1 cellular context compared by ENCODE assay signal in the genomic region with DNA sequence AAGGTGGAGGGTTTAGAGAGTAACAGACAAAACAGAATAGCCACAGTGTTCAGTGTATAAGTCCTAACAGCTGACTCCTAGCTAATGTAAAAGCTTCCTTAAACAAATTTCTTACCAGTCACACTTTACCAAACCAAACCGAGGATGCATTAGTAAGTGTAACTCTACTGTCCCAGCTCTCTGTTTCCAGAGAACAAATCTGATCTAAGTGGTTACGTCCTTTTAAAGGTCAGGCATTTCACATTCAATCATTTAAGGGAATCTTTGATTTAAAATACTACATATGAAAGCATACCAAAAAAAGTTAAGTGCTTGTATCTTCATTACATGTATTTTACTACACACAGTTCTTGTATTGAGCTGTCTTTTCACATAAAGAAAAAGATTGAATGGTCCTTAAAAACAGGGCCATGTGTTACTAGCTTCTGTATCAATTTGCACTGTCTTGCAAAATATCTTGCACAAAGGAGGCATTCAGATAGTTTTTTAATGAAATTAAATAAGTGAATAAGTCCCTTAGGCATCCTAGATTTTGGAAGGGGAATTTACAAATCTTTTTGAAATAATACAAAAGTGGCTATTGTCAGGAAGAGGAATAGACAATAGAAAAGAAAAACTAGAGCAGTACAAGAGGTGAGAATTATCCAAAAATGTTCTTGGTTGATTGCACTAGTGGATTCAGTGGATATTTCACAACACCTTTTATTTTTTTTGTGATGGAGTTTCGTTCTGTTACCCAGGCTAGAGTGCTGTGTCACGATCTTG.
TF ChIP-seq lines count a peak whose summit lies in the region.

No MANE protein-coding gene starts in this region.

TF ChIP-seq in GM12878, 131 proteins besides CTCF, POLR2A, EP300 and RAD21:
- TF ChIP-seq CBX3 (IDR thresholded peaks at IDR 0.05; ENCODE audit: borderline replicate concordance, low read depth) = no peak
- no peak for TF ChIP-seq ZNF207 (IDR thresholded peaks at IDR 0.05; ENCODE audit: borderline replicate concordance)
- TF ChIP-seq RELA (IDR thresholded peaks at IDR 0.05; ENCODE audit: borderline replicate concordance, partially characterized antibody) = no peak
- no peak for TF ChIP-seq PML (IDR thresholded peaks at IDR 0.05; ENCODE audit: low read length)
- TF ChIP-seq ZNF384 (IDR thresholded peaks at IDR 0.05; ENCODE audit: borderline replicate concordance, low read depth, low read length) = no peak
- no peak for TF ChIP-seq RBBP5 (conservative IDR thresholded peaks at IDR 0.05)
- no peak for TF ChIP-seq USF1 (IDR thresholded peaks at IDR 0.05; ENCODE audit: borderline replicate concordance, extremely low read length, insufficient read depth, low read depth, low read length)
- TF ChIP-seq ETV6 (conservative IDR thresholded peaks at IDR 0.05 in 1 of 2, IDR thresholded peaks at IDR 0.05 in 1 of 2; ENCODE audit: borderline replicate concordance in 1 of 2, low read depth in 1 of 2) = no peak
- no peak for TF ChIP-seq TARDBP (IDR thresholded peaks at IDR 0.05; ENCODE audit: borderline replicate concordance)
- TF ChIP-seq BHLHE40 (IDR thresholded peaks at IDR 0.05; ENCODE audit: borderline replicate concordance in 1 of 2, low read depth in 2 of 2, low read length in 1 of 2) = no peak
- TF ChIP-seq SMARCA5 (IDR thresholded peaks at IDR 0.05) = no peak
- TF ChIP-seq IRF3 (IDR thresholded peaks at IDR 0.05) = no peak
- no peak for TF ChIP-seq ZNF24 (IDR thresholded peaks at IDR 0.05)
- no peak for TF ChIP-seq RB1 (IDR thresholded peaks at IDR 0.05; ENCODE audit: borderline replicate concordance)
- no peak for TF ChIP-seq YBX1 (IDR thresholded peaks at IDR 0.05)
TF ChIP-seq in GM12878: peak in this region for 0.
